ENCODE assay signal across 26 cellular contexts in the genomic region with DNA sequence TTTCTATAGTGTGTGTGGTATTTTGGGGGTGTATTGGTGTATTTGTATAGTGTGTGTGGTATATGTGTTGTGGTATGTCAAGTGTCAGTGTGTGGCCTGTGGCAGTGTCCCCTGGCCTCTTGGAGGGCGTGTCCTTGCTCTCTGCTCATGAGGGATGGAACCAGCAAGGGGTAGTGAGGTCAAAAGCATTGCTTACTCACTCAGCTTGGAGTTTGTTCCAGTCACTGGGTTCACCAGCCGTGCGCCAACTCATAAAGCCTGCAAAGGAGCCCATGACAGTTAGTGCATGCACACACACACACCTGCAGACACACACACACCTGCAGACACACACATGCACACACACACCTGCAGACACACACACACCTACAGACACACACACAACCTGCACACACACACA. TPM values are rescaled to one million over a fixed set of nuclear protein-coding genes. Genes with fewer than 3 reads are reported as not detected.
"Had no signal": no experiment of that assay in that cellular context is flagged by ENCODE, and none has a peak within 500 bp of the region (broad histone marks: within the 10 kb centered on the region; RNA-seq: fewer than 3 reads in every experiment).

No MANE protein-coding gene starts in this region.

- H3K36me3 ChIP-seq: heart left ventricle, ovary, prostate gland, spleen, upper lobe of left lung had no signal

- H3K27me3 ChIP-seq: body of pancreas, ovary, upper lobe of left lung had no signal

- H3K9me3 Mint-ChIP-seq: activated B cell treated with CpG ODN at 0.5 μM for 24 hours; effector memory CD8-positive, alpha-beta T cell; natural killer cell treated with Interleukin-12 subunit alpha and Interleukin-12 subunit beta and Interleukin-15 and Interleukin-18, amount 100 ng/mL, for 72 hours had no signal

- H3K27ac Mint-ChIP-seq: activated B cell treated with CpG ODN at 0.5 μM for 24 hours; effector memory CD8-positive, alpha-beta T cell; natural killer cell treated with Interleukin-12 subunit alpha and Interleukin-12 subunit beta and Interleukin-15 and Interleukin-18, amount 100 ng/mL, for 72 hours; T-helper 1 cell treated with Interleukin-12 subunit alpha and Interleukin-12 subunit beta and Interleukin-4 antibody, amounts not matched to agents 30 μg/mL and 1 μg/mL, for 36 hours had no signal

- ATAC-seq: body of pancreas; effector memory CD8-positive, alpha-beta T cell; heart left ventricle; left ventricle myocardium superior; natural killer cell treated with Interleukin-12 subunit alpha and Interleukin-12 subunit beta and Interleukin-15 and Interleukin-18, amount 100 ng/mL, for 72 hours had no signal

- H3K9me3 ChIP-seq: body of pancreas, heart left ventricle, ovary, prostate gland, spleen, upper lobe of left lung had no signal

- H3K4me1 Mint-ChIP-seq: activated B cell treated with CpG ODN at 0.5 μM for 24 hours had no signal

- H3K36me3 Mint-ChIP-seq: natural killer cell treated with Interleukin-12 subunit alpha and Interleukin-12 subunit beta and Interleukin-15 and Interleukin-18, amount 100 ng/mL, for 72 hours had no signal

- H3K4me3 Mint-ChIP-seq: activated B cell treated with CpG ODN at 0.5 μM for 24 hours; effector memory CD8-positive, alpha-beta T cell; natural killer cell treated with Interleukin-12 subunit alpha and Interleukin-12 subunit beta and Interleukin-15 and Interleukin-18, amount 100 ng/mL, for 72 hours; T-helper 1 cell treated with Interleukin-12 subunit alpha and Interleukin-12 subunit beta and Interleukin-4 antibody, amounts not matched to agents 30 μg/mL and 1 μg/mL, for 36 hours had no signal

- DNase-seq: activated B cell treated with CpG ODN at 0.5 μM for 24 hours; activated CD4-positive, alpha-beta T cell treated with anti-CD3 and anti-CD28 coated beads, Interleukin-2, amount 50 U/mL, for 1 hour; activated CD8-positive, alpha-beta memory T cell treated with anti-CD3 and anti-CD28 coated beads for 24 hours; activated naive CD4-positive, alpha-beta T cell treated with anti-CD3 and anti-CD28 coated beads, Interleukin-2, amount 50 U/mL, for 16 hours; activated T-cell treated with anti-CD3 and anti-CD28 coated beads, Interleukin-2, amount 50 U/mL, for 48 hours; anterior cingulate cortex; body of pancreas; caudate nucleus; effector memory CD8-positive, alpha-beta T cell; kidney; left ventricle myocardium superior; mammary epithelial cell; midbrain; ovary; spleen; stimulated activated CD4-positive, alpha-beta T cell treated with anti-CD3 and anti-CD28 coated beads, Interleukin-4, amount 100 ng/mL, for 24 hours; stimulated activated naive CD4-positive, alpha-beta T cell treated with Interleukin-2 at 50 U/mL for 16 hours; upper lobe of left lung had no signal

- H3K4me3 ChIP-seq: body of pancreas, heart left ventricle, ovary, prostate gland, spleen, upper lobe of left lung had no signal

RNA-seq across cellular contexts. Expression of gene TRPV6, which starts 4.3 kb away (rescaled TPM):
- total RNA-seq: activated B cell treated with CpG ODN at 0.5 μM for 24 hours; dermis microvascular lymphatic vessel endothelial cell; fibroblast of villous mesenchyme; natural killer cell treated with Interleukin-12 subunit alpha and Interleukin-12 subunit beta and Interleukin-15 and Interleukin-18, amount 100 ng/mL, for 72 hours; SK-MEL-5 had no signal

RNA-seq across cellular contexts. Expression of gene TRPV5, which starts 43.7 kb away (rescaled TPM):
- total RNA-seq: body of pancreas; dermis microvascular lymphatic vessel endothelial cell; fibroblast of villous mesenchyme; heart left ventricle; left ventricle myocardium superior; mammary epithelial cell; natural killer cell treated with Interleukin-12 subunit alpha and Interleukin-12 subunit beta and Interleukin-15 and Interleukin-18, amount 100 ng/mL, for 72 hours; ovary; prostate gland; SK-MEL-5; subcutaneous adipose tissue; upper lobe of left lung had no signal

RNA-seq across cellular contexts. Expression of gene LLCFC1, which starts 49.5 kb away (rescaled TPM):
- total RNA-seq: activated B cell treated with CpG ODN at 0.5 μM for 24 hours; body of pancreas; dermis microvascular lymphatic vessel endothelial cell; fibroblast of villous mesenchyme; heart left ventricle; kidney; left ventricle myocardium superior; mammary epithelial cell; natural killer cell treated with Interleukin-12 subunit alpha and Interleukin-12 subunit beta and Interleukin-15 and Interleukin-18, amount 100 ng/mL, for 72 hours; ovary; SK-MEL-5; spleen; subcutaneous adipose tissue; upper lobe of left lung had no signal
